22 cellular contexts compared by ENCODE assay signal in the genomic region with DNA sequence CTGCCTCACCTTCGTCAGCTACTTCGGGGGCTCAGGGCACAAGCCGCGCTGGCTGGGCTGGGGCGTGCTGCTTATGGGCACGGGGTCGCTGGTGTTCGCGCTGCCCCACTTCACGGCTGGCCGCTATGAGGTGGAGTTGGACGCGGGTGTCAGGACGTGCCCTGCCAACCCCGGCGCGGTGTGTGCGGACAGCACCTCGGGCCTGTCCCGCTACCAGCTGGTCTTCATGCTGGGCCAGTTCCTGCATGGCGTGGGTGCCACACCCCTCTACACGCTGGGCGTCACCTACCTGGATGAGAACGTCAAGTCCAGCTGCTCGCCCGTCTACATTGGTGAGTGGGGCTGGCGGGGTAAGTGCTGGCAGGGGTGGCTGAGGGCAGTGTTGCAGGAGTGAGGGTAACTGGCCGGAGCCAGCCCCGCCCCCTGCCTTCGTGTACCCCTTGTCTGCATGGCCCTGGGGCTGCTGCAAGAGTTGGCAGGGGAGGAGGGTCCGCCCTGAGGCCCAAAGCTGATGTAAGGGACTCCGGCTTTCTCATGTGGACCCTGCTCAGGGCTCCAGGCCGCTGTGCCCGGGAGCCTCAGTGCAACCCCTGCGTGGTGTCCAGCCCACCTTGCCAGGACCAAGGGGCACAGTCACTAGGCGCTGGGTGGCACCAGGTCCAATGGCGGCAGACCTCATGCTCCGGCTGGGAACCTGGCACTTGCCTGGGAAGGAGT. TPM values are rescaled to one million over a fixed set of nuclear protein-coding genes. Genes with fewer than 3 reads are reported as not detected.
"Had no signal": no experiment of that assay in that cellular context is flagged by ENCODE, and none has a peak within 500 bp of the region (broad histone marks: within the 10 kb centered on the region; RNA-seq: fewer than 3 reads in every experiment).

No MANE protein-coding gene starts in this region.

- H3K36me3 ChIP-seq: SJCRH30 had no signal

- H3K4me3 ChIP-seq: K562, SJCRH30 had no signal

- H3K4me2 ChIP-seq: KMS-11 had no signal

- H3K9ac ChIP-seq: KMS-11 had no signal

- H3K27ac ChIP-seq: KMS-11, SJCRH30 had no signal

- H3K27me3 ChIP-seq: SJCRH30 had no signal

- ATAC-seq: K562, Right ventricle myocardium inferior, SK-N-SH treated with all-trans-retinoic acid at 6 μM for 48 hours had no signal

- DNase-seq: MV-4-11, NCI-H1048, NCI-H1105, NCI-H1417, NCI-H1436 treated with DMSO at 0.1 percent for 48 hours, NCI-H1694, NCI-H187 treated with DMSO at 0.1 percent for 48 hours, NCI-H2081, NCI-H2107, NCI-H226, NCI-H446, NCI-H510A, NCI-H524 treated with DMSO at 0.1 percent for 48 hours, NCI-H69, NCI-H774, SHP77 treated with DMSO at 0.1 percent for 48 hours, SJCRH30 had no signal

- H3K9me3 ChIP-seq: SJCRH30 had no signal

RNA-seq across cellular contexts. Expression of gene NTSR1, which starts 51.6 kb away (rescaled TPM):
- total RNA-seq: Right ventricle myocardium inferior; T-helper 1 cell treated with Interleukin-12 subunit alpha and Interleukin-12 subunit beta and Interleukin-4 antibody, amounts not matched to agents 30 ng/mL and 1 ng/mL, for 36 hours had no signal
